30 cellular contexts compared by ENCODE assay signal in the genomic region with DNA sequence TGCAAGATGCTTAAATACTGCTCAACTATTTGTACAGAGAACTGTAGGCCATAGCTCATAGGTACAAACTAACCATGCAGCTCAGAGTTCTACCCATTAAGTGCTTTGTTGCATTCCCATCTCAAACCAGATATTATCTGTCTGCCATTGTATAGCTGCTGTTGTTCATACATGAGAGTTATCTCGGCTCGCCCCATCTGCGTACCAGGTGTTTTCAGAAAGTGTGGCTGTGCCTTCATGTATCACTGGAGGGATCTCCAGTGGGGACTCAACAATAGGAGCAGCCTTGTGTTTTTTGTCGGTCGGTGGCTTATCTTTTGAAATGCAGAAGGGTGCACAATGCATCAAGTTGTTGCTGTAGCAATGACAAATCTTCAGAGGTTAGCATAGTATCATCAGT.
"Had no signal": no experiment of that assay in that cellular context is flagged by ENCODE, and none has a peak within 500 bp of the region (broad histone marks: within the 10 kb centered on the region; RNA-seq: fewer than 3 reads in every experiment).

No MANE protein-coding gene starts in this region.

- H2AFZ ChIP-seq: neural progenitor cell, parathyroid adenoma had no signal

- H3K9me3 ChIP-seq: neutrophil, ovary, pancreas, prostate gland had no signal

- H3K4me3 Mint-ChIP-seq: naive thymus-derived CD4-positive, alpha-beta T cell; naive thymus-derived CD8-positive, alpha-beta T cell; natural killer cell; natural killer cell treated with Interleukin-12 subunit alpha and Interleukin-12 subunit beta and Interleukin-15 and Interleukin-18, amount 100 ng/mL, for 72 hours; nephron; neural crest cell; neural progenitor cell had no signal

- H3K9me3 Mint-ChIP-seq: nephron had no signal

- H3K4me1 Mint-ChIP-seq: naive thymus-derived CD4-positive, alpha-beta T cell; naive thymus-derived CD8-positive, alpha-beta T cell; natural killer cell; nephron; neural crest cell; neural progenitor cell had no signal

- H3K36me3 ChIP-seq: neural progenitor cell, neutrophil, ovary, pancreas, prostate gland, right atrium auricular region, right lobe of liver, sigmoid colon, spleen had no signal

- H3K27me3 ChIP-seq: neural progenitor cell, neutrophil, ovary, pancreas, right atrium auricular region, right lobe of liver, sigmoid colon, spleen had no signal

- H3K36me3 Mint-ChIP-seq: naive thymus-derived CD4-positive, alpha-beta T cell; naive thymus-derived CD8-positive, alpha-beta T cell; natural killer cell; neural progenitor cell had no signal

- DNase-seq: naive thymus-derived CD4-positive, alpha-beta T cell; naive thymus-derived CD8-positive, alpha-beta T cell; natural killer cell; nucleus accumbens; occipital lobe; ovary; pancreas; psoas muscle; retina; right cardiac atrium; right lobe of liver; sigmoid colon; small intestine; spleen; stimulated activated CD4-positive, alpha-beta T cell treated with anti-CD3 and anti-CD28 coated beads, Interleukin-12 subunit alpha, Interleukin-12 subunit beta, amount 100 ng/mL, for 4 hours; stimulated activated CD4-positive, alpha-beta T cell treated with anti-CD3 and anti-CD28 coated beads, Interleukin-15, amount 100 ng/mL, for 24 hours; stimulated activated CD4-positive, alpha-beta T cell treated with anti-CD3 and anti-CD28 coated beads, Interleukin-1b, Interleukin-23, amount 100 ng/mL, for 48 hours; stimulated activated CD4-positive, alpha-beta T cell treated with anti-CD3 and anti-CD28 coated beads, Interleukin-2, amount 100 ng/mL, for 24 hours had no signal

- H3K27ac ChIP-seq: neural progenitor cell, neutrophil, ovary, pancreas, parathyroid adenoma, prostate gland, psoas muscle, right atrium auricular region, right lobe of liver, sigmoid colon, skin epidermis, spleen had no signal

- H3K27me3 Mint-ChIP-seq: naive thymus-derived CD4-positive, alpha-beta T cell; naive thymus-derived CD8-positive, alpha-beta T cell; natural killer cell treated with Interleukin-12 subunit alpha and Interleukin-12 subunit beta and Interleukin-15 and Interleukin-18, amount 100 ng/mL, for 72 hours; progenitor cell of endocrine pancreas had no signal

- H3K27ac Mint-ChIP-seq: naive thymus-derived CD4-positive, alpha-beta T cell; naive thymus-derived CD8-positive, alpha-beta T cell; natural killer cell; natural killer cell treated with Interleukin-12 subunit alpha and Interleukin-12 subunit beta and Interleukin-15 and Interleukin-18, amount 100 ng/mL, for 72 hours; nephron; neural progenitor cell; progenitor cell of endocrine pancreas had no signal

- ATAC-seq: naive thymus-derived CD4-positive, alpha-beta T cell; naive thymus-derived CD8-positive, alpha-beta T cell; natural killer cell; natural killer cell treated with Interleukin-12 subunit alpha and Interleukin-12 subunit beta and Interleukin-15 and Interleukin-18, amount 100 ng/mL, for 72 hours; pancreas; psoas muscle; right cardiac atrium; right lobe of liver; sciatic nerve had no signal

- H3K9ac ChIP-seq: neural progenitor cell, parathyroid adenoma had no signal

- H3K4me1 ChIP-seq: neural progenitor cell, pancreas, parathyroid adenoma, prostate gland, psoas muscle, right atrium auricular region, right lobe of liver, sigmoid colon, spleen had no signal

- H3K79me2 ChIP-seq: parathyroid adenoma had no signal

- FAIRE-seq: pancreas, small intestine had no signal

- H3K4me2 ChIP-seq: neural progenitor cell, smooth muscle cell had no signal

- H3K4me3 ChIP-seq: neural progenitor cell, ovary, pancreas, prostate gland, psoas muscle, right atrium auricular region, right lobe of liver, sigmoid colon, skin epidermis, smooth muscle cell, spleen had no signal
